ENCODE assay signal across 8 cellular contexts in genomic region chr12:67067453-67068203, GRCh38.
DNase-seq lines count a peak whose midpoint lies in the region; ATAC-seq, FAIRE-seq and TF ChIP-seq lines count a peak whose summit lies in the region.

No MANE protein-coding gene starts in this region.

- POLR2A ChIA-PET in activated CD4-positive, alpha-beta memory T cell treated with anti-CD3 and anti-CD28 coated beads, Interleukin-2, amount 10 ng/mL, durations not matched to agents 7 days and 5 days (lab: Charles Lee): no interaction called here

- peaks cover 6% of the 10 kb centered on the region for H3K9me3 Mint-ChIP-seq in activated CD4-positive, alpha-beta T cell treated with anti-CD3 and anti-CD28 coated beads, Interleukin-2, amount 10 ng/mL, durations not matched to agents 24 days and 14 days
- H3K9me3 Mint-ChIP-seq in activated CD4-positive, alpha-beta memory T cell treated with anti-CD3 and anti-CD28 coated beads, Interleukin-2, amount 10 ng/mL, durations not matched to agents 7 days and 5 days: no peaks in the 10 kb centered on the region

- H3K27ac Mint-ChIP-seq in activated CD4-positive, alpha-beta T cell treated with anti-CD3 and anti-CD28 coated beads, Interleukin-2, amount 10 ng/mL, durations not matched to agents 24 days and 14 days: no peak overlapping the region
- H3K27ac Mint-ChIP-seq in activated CD4-positive, alpha-beta memory T cell treated with anti-CD3 and anti-CD28 coated beads, Interleukin-2, amount 10 ng/mL, durations not matched to agents 7 days and 5 days: no peak overlapping the region

- intact Hi-C loops in activated CD4-positive, alpha-beta T cell treated with anti-CD3 and anti-CD28 coated beads, Interleukin-2, amount 10 ng/mL, durations not matched to agents 24 days and 14 days (cut with micrococcal nuclease): loop anchor here (2.0 kb wide), 1 partner anchor 201 kb away; the partner anchor contains the start of gene CAND1

- CTCF ChIA-PET in activated CD4-positive, alpha-beta memory T cell treated with anti-CD3 and anti-CD28 coated beads, Interleukin-2, amount 10 ng/mL, durations not matched to agents 7 days and 5 days (lab: Charles Lee): no interaction called here

- peak overlapping the region; percentile 81 for H3K4me3 ChIP-seq in iPS-18c (ENCODE audit: insufficient read depth, low read depth, low read length)

- TF ChIP-seq POLR2A in H54 (IDR thresholded peaks at IDR 0.05; ENCODE audit: low read depth, low read length): no peak

- ATAC-seq in stimulated activated naive CD8-positive, alpha-beta T cell treated with anti-CD3 and anti-CD28 coated beads, Interleukin-15, Interleukin-2, amounts not matched to agents 100 U/mL and 50 U/mL, for 24 hours: no peak
- ATAC-seq in HG02610 (IDR thresholded peaks at IDR 0.05; ENCODE audit: unreplicated experiment): no peak

- H3K36me3 Mint-ChIP-seq in activated CD4-positive, alpha-beta T cell treated with anti-CD3 and anti-CD28 coated beads, Interleukin-2, amount 10 ng/mL, durations not matched to agents 24 days and 14 days (ENCODE audit: low read depth): no peaks in the 10 kb centered on the region
- no peaks in the 10 kb centered on the region for H3K36me3 Mint-ChIP-seq in activated CD4-positive, alpha-beta memory T cell treated with anti-CD3 and anti-CD28 coated beads, Interleukin-2, amount 10 ng/mL, durations not matched to agents 7 days and 5 days (ENCODE audit: low read depth)

- peak overlapping the region; percentile 76 for H3K4me3 Mint-ChIP-seq in activated CD4-positive, alpha-beta T cell treated with anti-CD3 and anti-CD28 coated beads, Interleukin-2, amount 10 ng/mL, durations not matched to agents 24 days and 14 days
- peak overlapping the region; percentile 68 for H3K4me3 Mint-ChIP-seq in activated CD4-positive, alpha-beta memory T cell treated with anti-CD3 and anti-CD28 coated beads, Interleukin-2, amount 10 ng/mL, durations not matched to agents 7 days and 5 days

- no peaks in the 10 kb centered on the region for H3K9me3 ChIP-seq in iPS-18c (ENCODE audit: control insufficient read depth, insufficient read depth, low read length)

- DNase-seq in activated CD4-positive, alpha-beta T cell treated with anti-CD3 and anti-CD28 coated beads, Interleukin-2, amount 10 ng/mL, durations not matched to agents 24 days and 14 days: no peak
- no peak for DNase-seq in activated CD4-positive, alpha-beta T cell treated with anti-CD3 and anti-CD28 coated beads for 4 hours
- no peak for DNase-seq in activated CD4-positive, alpha-beta memory T cell treated with anti-CD3 and anti-CD28 coated beads, Interleukin-2, amount 10 ng/mL, durations not matched to agents 7 days and 5 days
- peak; percentile 5 for DNase-seq in stimulated activated naive CD8-positive, alpha-beta T cell treated with anti-CD3 and anti-CD28 coated beads, Interleukin-15, Interleukin-2, amounts not matched to agents 100 U/mL and 50 U/mL, for 24 hours
- no peak for DNase-seq in stimulated activated CD8-positive, alpha-beta memory T cell treated with anti-CD3 and anti-CD28 coated beads, Interleukin-4, amount 100 ng/mL, for 48 hours
- DNase-seq in H54 (ENCODE audit: insufficient read length, low spot score): no peak

- peaks cover 59% of the 10 kb centered on the region for H3K27me3 Mint-ChIP-seq in activated CD4-positive, alpha-beta T cell treated with anti-CD3 and anti-CD28 coated beads, Interleukin-2, amount 10 ng/mL, durations not matched to agents 24 days and 14 days
- peaks cover 51% of the 10 kb centered on the region for H3K27me3 Mint-ChIP-seq in activated CD4-positive, alpha-beta memory T cell treated with anti-CD3 and anti-CD28 coated beads, Interleukin-2, amount 10 ng/mL, durations not matched to agents 7 days and 5 days

- H3K4me1 Mint-ChIP-seq in activated CD4-positive, alpha-beta T cell treated with anti-CD3 and anti-CD28 coated beads, Interleukin-2, amount 10 ng/mL, durations not matched to agents 24 days and 14 days: peaks cover 12% of the 10 kb centered on the region
- peaks cover 12% of the 10 kb centered on the region for H3K4me1 Mint-ChIP-seq in activated CD4-positive, alpha-beta memory T cell treated with anti-CD3 and anti-CD28 coated beads, Interleukin-2, amount 10 ng/mL, durations not matched to agents 7 days and 5 days

- FAIRE-seq in H54 (lab: Jason Lieb, UNC): no peak
